Comparison of ENCODE assay signal across 18 cellular contexts in the genomic region with DNA sequence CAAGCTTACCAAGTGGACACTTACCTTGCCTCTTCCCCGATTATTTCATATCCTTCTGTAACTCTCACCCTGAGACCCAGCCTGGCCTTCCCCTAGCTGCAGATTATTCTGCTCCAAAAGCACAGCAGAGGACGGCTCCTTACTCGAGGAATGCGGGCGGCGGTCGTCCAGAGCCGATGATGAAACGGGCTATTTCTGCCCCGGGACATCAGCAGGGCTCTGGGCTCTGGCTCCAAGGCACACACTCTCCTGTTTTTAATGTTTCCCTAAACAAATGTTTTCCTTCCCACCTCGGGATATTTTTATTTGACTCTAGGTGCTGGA. TPM values are rescaled to one million over a fixed set of nuclear protein-coding genes. Genes with fewer than 3 reads are reported as not detected.
A peak's percentile ranks its signal among the peaks of the same experiment; 100 is the strongest.
DNase-seq lines count a peak whose midpoint lies in the region; ATAC-seq, FAIRE-seq and TF ChIP-seq lines count a peak whose summit lies in the region.
"Had no signal": no experiment of that assay in that cellular context is flagged by ENCODE, and none has a peak within 500 bp of the region (broad histone marks: within the 10 kb centered on the region; RNA-seq: fewer than 3 reads in every experiment).

No MANE protein-coding gene starts in this region.

- no peaks in the 10 kb centered on the region for H3K9me3 Mint-ChIP-seq in effector memory CD8-positive, alpha-beta T cell
- H3K9me3 Mint-ChIP-seq: activated T-helper 1 cell treated with anti-CD3 and anti-CD28 coated beads, Interleukin-12 subunit alpha, Interleukin-12 subunit beta, Interleukin-2, Interleukin-4 antibody, amounts not matched to agents 30 ng/mL and 10 ng/mL and 1 ng/mL, durations not matched to agents 14 hours and 24 hours and 36 hours; memory B cell had no signal

- no peak overlapping the region for H3K4me3 Mint-ChIP-seq in effector memory CD8-positive, alpha-beta T cell
- H3K4me3 Mint-ChIP-seq: activated T-helper 1 cell treated with anti-CD3 and anti-CD28 coated beads, Interleukin-12 subunit alpha, Interleukin-12 subunit beta, Interleukin-2, Interleukin-4 antibody, amounts not matched to agents 30 ng/mL and 10 ng/mL and 1 ng/mL, durations not matched to agents 14 hours and 24 hours and 36 hours; memory B cell had no signal

- DNase-seq in body of pancreas (peak; percentile 32 to 58 (median 42)), left ventricle myocardium superior (peak; percentile 84), posterior vena cava (ENCODE audit: low spot score) (peak; percentile 89), GM12891 (ENCODE audit: insufficient read length, low spot score) (no peak), erythroblast (lab: John Stamatoyannopoulos, UW) (no peak)
- no peak for DNase-seq in effector memory CD8-positive, alpha-beta T cell
- DNase-seq: activated CD4-positive, alpha-beta T cell treated with anti-CD3 and anti-CD28 coated beads for 48 hours; BE2C; HCEC 1CT; NCI-H1105 treated with DMSO at 0.1 percent for 48 hours; stimulated activated naive CD8-positive, alpha-beta T cell treated with anti-CD3 and anti-CD28 coated beads, Interleukin-15, Interleukin-2, amounts not matched to agents 100 U/mL and 50 U/mL, for 24 hours; T-helper 2 cell had no signal

- peak overlapping the region in 2 of 11 experiments; percentile 30 to 43; a peak in 1 of 22 replicates for H3K9ac ChIP-seq in BLaER1 treated with 17β-estradiol and CSF1 and Interleukin-3, amounts not matched to agents 10 nM and 100 nM

- no peak for FAIRE-seq in GM12891 (lab: Jason Lieb, UNC)

- peak; percentile 54 for ATAC-seq in body of pancreas
- peak; percentile 75 for ATAC-seq in left ventricle myocardium superior
- no peak for ATAC-seq in GM18519 (IDR thresholded peaks at IDR 0.05; ENCODE audit: low FRiP score, unreplicated experiment)
- ATAC-seq in effector memory CD8-positive, alpha-beta T cell (replicated peaks) = no peak
- ATAC-seq: stimulated activated naive CD8-positive, alpha-beta T cell treated with anti-CD3 and anti-CD28 coated beads, Interleukin-15, Interleukin-2, amounts not matched to agents 100 U/mL and 50 U/mL, for 24 hours had no signal

- 5 to 15% methylated on average over 8 to 11 of the region's 11 CpGs for WGBS in body of pancreas, 2 donors

- 0 out of 22 replicates have a peak overlapping the region, but pooled peaks of 1 of the 11 experiments have one; percentile 62 for H3K27ac ChIP-seq in BLaER1 treated with 17β-estradiol and CSF1 and Interleukin-3, amounts not matched to agents 10 nM and 100 nM
- H3K27ac ChIP-seq in body of pancreas = peak overlapping the region in 3 of 4 donors; percentile 41 to 67 (median 65)

- peak overlapping the region; percentile 57 to 86 (median 77); a peak in 20 of 22 replicates for H3K4me2 ChIP-seq in BLaER1 treated with 17β-estradiol and CSF1 and Interleukin-3, amounts not matched to agents 10 nM and 100 nM

- intact Hi-C loops in body of pancreas (cut with DNase I) = no loop called here
- intact Hi-C loops in left ventricle myocardium superior (cut with micrococcal nuclease) = no loop called here
- intact Hi-C loops in posterior vena cava (cut with DNase I) = no loop called here

- peak overlapping the region in 1 of 2 donors; percentile 54 for H3K27ac Mint-ChIP-seq in effector memory CD8-positive, alpha-beta T cell
- H3K27ac Mint-ChIP-seq: activated T-helper 1 cell treated with anti-CD3 and anti-CD28 coated beads, Interleukin-12 subunit alpha, Interleukin-12 subunit beta, Interleukin-2, Interleukin-4 antibody, amounts not matched to agents 30 ng/mL and 10 ng/mL and 1 ng/mL, durations not matched to agents 14 hours and 24 hours and 36 hours had no signal

- TF ChIP-seq POLR2A in body of pancreas (IDR thresholded peaks at IDR 0.05) (no peak), GM12891 (IDR thresholded peaks at IDR 0.05; ENCODE audit: low read depth, low read length) (no peak), erythroblast (IDR thresholded peaks at IDR 0.05; ENCODE audit: low read length) (no peak)

- H3K36me3 Mint-ChIP-seq in effector memory CD8-positive, alpha-beta T cell (ENCODE audit: insufficient read depth) = peaks cover 3% of the 10 kb centered on the region
- H3K36me3 Mint-ChIP-seq: memory B cell had no signal

- no peaks in the 10 kb centered on the region for H3K9me3 ChIP-seq in BLaER1 treated with 17β-estradiol and CSF1 and Interleukin-3, amounts not matched to agents 10 nM and 100 nM (replicated peaks in 1 of 11)
- no peaks in the 10 kb centered on the region for H3K9me3 ChIP-seq in body of pancreas
- H3K9me3 ChIP-seq: BE2C had no signal

- no peak overlapping the region for H3K4me3 ChIP-seq in BLaER1 treated with 17β-estradiol and CSF1 and Interleukin-3, amounts not matched to agents 10 nM and 100 nM
- H3K4me3 ChIP-seq in body of pancreas = no peak overlapping the region

- H3K36me3 ChIP-seq in BLaER1 treated with 17β-estradiol and CSF1 and Interleukin-3, amounts not matched to agents 10 nM and 100 nM = no peaks in the 10 kb centered on the region
- H3K36me3 ChIP-seq in body of pancreas (replicated peaks in 1 of 2; ENCODE audit: insufficient read depth in 1 of 2, low read depth in 2 of 2) = no peaks in the 10 kb centered on the region
- H3K36me3 ChIP-seq: BE2C had no signal

- 0 out of 22 replicates have a peak, but pooled peaks cover 0 to 6% (median 0%) of the 10 kb centered on the region in 11 experiments for H3K27me3 ChIP-seq in BLaER1 treated with 17β-estradiol and CSF1 and Interleukin-3, amounts not matched to agents 10 nM and 100 nM
- no peaks in the 10 kb centered on the region for H3K27me3 ChIP-seq in body of pancreas
- H3K27me3 ChIP-seq: BE2C had no signal

- no peaks in the 10 kb centered on the region for H4K20me1 ChIP-seq in BLaER1 treated with 17β-estradiol and CSF1 and Interleukin-3, amounts not matched to agents 10 nM and 100 nM

- H3K27me3 Mint-ChIP-seq in effector memory CD8-positive, alpha-beta T cell = no peaks in the 10 kb centered on the region
- H3K27me3 Mint-ChIP-seq: memory B cell had no signal

- peaks cover 35 to 44% (median 40%) of the 10 kb centered on the region in 10 experiments for H3K4me1 ChIP-seq in BLaER1 treated with 17β-estradiol and CSF1 and Interleukin-3, amounts not matched to agents 10 nM and 100 nM
- H3K4me1 ChIP-seq in body of pancreas = peaks cover 27% of the 10 kb centered on the region
- H3K4me1 ChIP-seq: BE2C had no signal

- peaks cover 5 to 10% of the 10 kb centered on the region in 2 donors for H3K4me1 Mint-ChIP-seq in effector memory CD8-positive, alpha-beta T cell (ENCODE audit: low read depth in 2 of 2)

- no peak for TF ChIP-seq CTCF in body of pancreas (IDR thresholded peaks at IDR 0.05)

TF ChIP-seq in GM12891, 5 proteins besides CTCF, POLR2A, EP300 and RAD21:
- no peak for TF ChIP-seq PAX5 (IDR thresholded peaks at IDR 0.05; ENCODE audit: insufficient read depth, low read length, severe bottlenecking)
- no peak for TF ChIP-seq TAF1 (IDR thresholded peaks at IDR 0.05; ENCODE audit: low read depth, low read length)

RNA-seq across cellular contexts. Expression of a gene that starts 0.3 kb away (rescaled TPM):
- total RNA-seq in body of pancreas (under 1 TPM; 0.26 to 0.99 TPM), left ventricle myocardium superior (126 TPM), posterior vena cava (under 1 TPM; 0.10 to 0.23 TPM)
- polyA plus RNA-seq in GM12891 (2012; ENCODE audit: low read depth, missing spikeins) = not detected
- total RNA-seq: activated T-helper 1 cell treated with anti-CD3 and anti-CD28 coated beads, Interleukin-12 subunit alpha, Interleukin-12 subunit beta, Interleukin-2, Interleukin-4 antibody, amounts not matched to agents 30 ng/mL and 10 ng/mL and 1 ng/mL, durations not matched to agents 14 hours and 24 hours and 36 hours; NCI-H460; RPMI7951 had no signal

Comparison
In these comparisons a context has a peak if more than half of its experiments do, and no peak if none do; other contexts are left out.
1. ATAC-seq: peak in body of pancreas (single experiment) and left ventricle myocardium superior (single experiment); none in GM18519 (single experiment) and effector memory CD8-positive, alpha-beta T cell (single experiment).
2. DNase-seq: peak in body of pancreas (4 of 4), left ventricle myocardium superior (single experiment) and posterior vena cava (single experiment); none in GM12891 (single experiment), effector memory CD8-positive, alpha-beta T cell (0 of 3) and erythroblast (0 of 2).
3. RNA of a gene that starts 0.3 kb away (total RNA-seq): 126 TPM in left ventricle myocardium superior (single experiment); 0.26 to 0.99 TPM in body of pancreas and 0.10 to 0.23 TPM in posterior vena cava; every median in the first group is over 10 times any median in the second.